In genomic region chr1:201954263-201955008, GRCh38 we compare ENCODE assay signal across 8 cellular contexts. TPM values are rescaled to one million over a fixed set of nuclear protein-coding genes. Genes with fewer than 3 reads are reported as not detected.
DNase-seq lines count a peak whose midpoint lies in the region; ATAC-seq and TF ChIP-seq lines count a peak whose summit lies in the region.

No MANE protein-coding gene starts in this region.

- H3K27me3 Mint-ChIP-seq in brain: peaks cover 15% of the 10 kb centered on the region

- ATAC-seq in upper lobe of left lung (ENCODE audit: low FRiP score in 2 of 2) (no peak), GM21528 (IDR thresholded peaks at IDR 0.05; ENCODE audit: low FRiP score, unreplicated experiment) (no peak)

- peak overlapping the region; percentile 94 to 100 (median 98) for H3K4me3 Mint-ChIP-seq in brain

- TF ChIP-seq POLR2A in upper lobe of left lung (IDR thresholded peaks at IDR 0.05): no peak

- peaks cover 26% of the 10 kb centered on the region for H3K36me3 Mint-ChIP-seq in brain

- H3K4me1 ChIP-seq in mesodermal cell (ENCODE audit: control insufficient read depth, insufficient read depth, low read length, poor library complexity, severe bottlenecking) (no peaks in the 10 kb centered on the region), upper lobe of left lung (peaks cover 9 to 21% (median 15%) of the 10 kb centered on the region in 4 donors)

- no peak for TF ChIP-seq EP300 in upper lobe of left lung (IDR thresholded peaks at IDR 0.05)

- WGBS in mesodermal cell (ENCODE audit: insufficient coverage in 2 of 2), 2 experiments: 68 to 71% methylated on average over 8 to 17 of the region's 24 CpGs
- 55 to 61% methylated on average over 24 of the region's 24 CpGs for WGBS in upper lobe of left lung, 2 donors

- no peaks in the 10 kb centered on the region for H3K9me3 ChIP-seq in mesodermal cell (ENCODE audit: control insufficient read depth, low read length)
- no peaks in the 10 kb centered on the region for H3K9me3 ChIP-seq in upper lobe of left lung

- no peaks in the 10 kb centered on the region for H3K27me3 ChIP-seq in upper lobe of left lung

- peak; percentile 67 for DNase-seq in activated CD8-positive, alpha-beta memory T cell treated with anti-CD3 and anti-CD28 coated beads for 24 hours
- DNase-seq in activated CD8-positive, alpha-beta memory T cell treated with anti-CD3 and anti-CD28 coated beads, Interleukin-2, amount 50 U/mL, for 4 hours: no peak
- no peak for DNase-seq in upper lobe of left lung
- no peak for DNase-seq in NCI-H446 (lab: John Stamatoyannopoulos, UW)
- DNase-seq in superior temporal gyrus (ENCODE audit: extremely low spot score): no peak

- H3K4me3 ChIP-seq in mesodermal cell (ENCODE audit: extremely low read depth, insufficient read depth, low read length, poor library complexity, severe bottlenecking) (peak overlapping the region; percentile 93), upper lobe of left lung (peak overlapping the region; percentile 76 to 98 (median 92))

- no peak for TF ChIP-seq CTCF in brain (conservative IDR thresholded peaks at IDR 0.05)
- TF ChIP-seq CTCF in upper lobe of left lung (IDR thresholded peaks at IDR 0.05): no peak

- H3K9me3 Mint-ChIP-seq in brain: peaks cover 0 to 11% (median 0%) of the 10 kb centered on the region in 5 experiments

- peaks cover 26% of the 10 kb centered on the region for H3K4me1 Mint-ChIP-seq in brain

- H3K27ac Mint-ChIP-seq in brain: peak overlapping the region; percentile 94 to 98 (median 98)

- H3K27ac ChIP-seq in mesodermal cell (ENCODE audit: low read depth, low read length, severe bottlenecking) (peak overlapping the region; percentile 82), upper lobe of left lung (peak overlapping the region; percentile 89 to 92 (median 90))

- peaks cover 28% of the 10 kb centered on the region for H3K36me3 ChIP-seq in mesodermal cell (ENCODE audit: control insufficient read depth, insufficient read depth, low read length)
- peaks cover 0 to 25% (median 17%) of the 10 kb centered on the region in 4 donors for H3K36me3 ChIP-seq in upper lobe of left lung

RNA-seq across cellular contexts. Expression of gene TIMM17A, which starts 0.9 kb away (rescaled TPM):
- polyA plus RNA-seq in brain (ENCODE audit: insufficient read depth, low read depth, low replicate concordance): 37.9 TPM
- polyA plus RNA-seq in mesodermal cell (2013, experiment 1 of 2): 66.0 TPM
- polyA plus RNA-seq in mesodermal cell (2013, experiment 2 of 2): 63.3 TPM
- 10 to 100 TPM; 11.7 to 38.9 (median 23.2) TPM for total RNA-seq in upper lobe of left lung

RNA-seq across cellular contexts. Expression of gene LMOD1, which starts 8.1 kb away (rescaled TPM):
- polyA plus RNA-seq in brain (ENCODE audit: insufficient read depth, low read depth, low replicate concordance): 4.2 TPM
- 1.9 TPM for polyA plus RNA-seq in mesodermal cell (2013, experiment 1 of 2)
- 1.5 TPM for polyA plus RNA-seq in mesodermal cell (2013, experiment 2 of 2)
- 10 to 100 TPM; 16.6 to 28.1 (median 22.9) TPM for total RNA-seq in upper lobe of left lung

RNA-seq across cellular contexts. Expression of gene RNPEP, which starts 28.0 kb away (rescaled TPM):
- polyA plus RNA-seq in brain (ENCODE audit: insufficient read depth, low read depth, low replicate concordance): 96.5 TPM
- polyA plus RNA-seq in mesodermal cell (2013, experiment 1 of 2): 81.8 TPM
- 75.0 TPM for polyA plus RNA-seq in mesodermal cell (2013, experiment 2 of 2)
- 100 to 1,000 TPM in 2 of 6 donors, 10 to 100 TPM in 4; 67.7 to 116 (median 76.5) TPM for total RNA-seq in upper lobe of left lung

RNA-seq across cellular contexts. Expression of gene ELF3, which starts 56.0 kb away (rescaled TPM):
- 2.6 TPM for polyA plus RNA-seq in brain (ENCODE audit: insufficient read depth, low read depth, low replicate concordance)
- polyA plus RNA-seq in mesodermal cell (2013, experiment 1 of 2): 1.1 TPM
- polyA plus RNA-seq in mesodermal cell (2013, experiment 2 of 2): 0.76 TPM
- total RNA-seq in upper lobe of left lung: 100 to 1,000 TPM in 4 of 6 donors, 10 to 100 TPM in 2; 82.8 to 261 (median 137) TPM
